In genomic region chr7:128830231-128831177, GRCh38 we compare ENCODE assay signal across 8 cellular contexts. TPM values are rescaled to one million over a fixed set of nuclear protein-coding genes. Genes with fewer than 3 reads are reported as not detected.
DNase-seq lines count a peak whose midpoint lies in the region; ATAC-seq, FAIRE-seq and TF ChIP-seq lines count a peak whose summit lies in the region.

Gene FLNC (plus strand): TSS chr7:128830406. CDS start chr7:128830638, 232 bp downstream.

- ATAC-seq in left colon (peak; percentile 59), HG02610 (IDR thresholded peaks at IDR 0.05; ENCODE audit: unreplicated experiment) (no peak), HG03521 (IDR thresholded peaks at IDR 0.05; ENCODE audit: unreplicated experiment) (no peak)

- peak within 1 kb of the TSS; percentile 40 to 60 for H3K9ac ChIP-seq in colonic mucosa (ENCODE audit: low read depth in 2 of 2, low read length in 2 of 2)

- H3K36me3 ChIP-seq in HAP-1 (replicated peaks) (peaks cover 5% of the 10 kb centered on the region), colonic mucosa (no peaks in the 10 kb centered on the region)

- no peak for TF ChIP-seq CTCF in colonic mucosa (IDR thresholded peaks at IDR 0.05)
- no peak for TF ChIP-seq CTCF in D721Med (IDR thresholded peaks at IDR 0.05; ENCODE audit: insufficient read depth, missing control alignments)

- H3K9me3 ChIP-seq in HAP-1 = no peaks in the 10 kb centered on the region
- no peaks in the 10 kb centered on the region for H3K9me3 ChIP-seq in colonic mucosa

- peaks cover 23% of the 10 kb centered on the region for H3K4me1 ChIP-seq in HAP-1
- no peaks in the 10 kb centered on the region for H3K4me1 ChIP-seq in colonic mucosa

- intact Hi-C loops in colonic mucosa (cut with DNase I) = no loop called here
- intact Hi-C loops in left colon (cut with DNase I, micrococcal nuclease) = no loop called here

- H3K27ac ChIP-seq in colonic mucosa = peak within 1 kb of the TSS; percentile 64

- in situ Hi-C loops in HAP-1 (cut with MboI; ENCODE audit: low sequenced_read_pairs) = no loop called here

- FAIRE-seq in D721Med (lab: Jason Lieb, UNC) = no peak

- H3K27me3 ChIP-seq in HAP-1 (ENCODE audit: low read depth) (no peaks in the 10 kb centered on the region), colonic mucosa (peaks cover 28% of the 10 kb centered on the region)

- DNase-seq in HAP-1 (ENCODE audit: low spot score in 2 of 2) (peak in 1 of 2 experiments; percentile 55), T1000 (lab: John Stamatoyannopoulos, UW) (peak; percentile 24), colonic mucosa (no peak), left colon (peak in 1 of 2 donors; percentile 48), D721Med (ENCODE audit: insufficient read length, low spot score) (no peak)
- DNase-seq in stimulated activated CD4-positive, alpha-beta T cell treated with anti-CD3 and anti-CD28 coated beads, Interleukin-4, amount 100 ng/mL, for 1 hour = peak; percentile 35

- H3K4me3 ChIP-seq in HAP-1 (peak within 1 kb of the TSS; percentile 46), colonic mucosa (peak within 1 kb of the TSS; percentile 39)

RNA-seq across cellular contexts. Expression of gene FLNC, which starts in this region (rescaled TPM):
- 10 to 100 TPM in 1 of 2 donors, 1 to 10 TPM in 1; 4.5 to 88.6 TPM for total RNA-seq in colonic mucosa
- total RNA-seq in left colon = 10 to 100 TPM in 1 of 2 donors, 1 to 10 TPM in 1; 2.4 to 41.4 TPM

Comparison
In these comparisons a context has a peak if more than half of its experiments do, and no peak if none do; other contexts are left out.
1. DNase-seq: peak in T1000 (single experiment) and stimulated activated CD4-positive, alpha-beta T cell treated with anti-CD3 and anti-CD28 coated beads, Interleukin-4, amount 100 ng/mL, for 1 hour (single experiment); none in colonic mucosa (single experiment) and D721Med (single experiment).